In genomic region chr9:76707510-76707909, GRCh38 we compare ENCODE assay signal across 22 cellular contexts.
DNase-seq lines count a peak whose midpoint lies in the region; ATAC-seq lines count a peak whose summit lies in the region.
"Had no signal": no experiment of that assay in that cellular context is flagged by ENCODE, and none has a peak within 500 bp of the region (broad histone marks: within the 10 kb centered on the region; RNA-seq: fewer than 3 reads in every experiment).

No MANE protein-coding gene starts in this region.

- H4K20me1 ChIP-seq in BLaER1 = no peaks in the 10 kb centered on the region

- H3K4me3 ChIP-seq in BLaER1 = no peak overlapping the region
- H3K4me3 ChIP-seq: breast epithelium, dorsolateral prefrontal cortex, gastroesophageal sphincter, mucosa of descending colon, vagina had no signal

- ATAC-seq in GM18520 (IDR thresholded peaks at IDR 0.05; ENCODE audit: unreplicated experiment) = peak; percentile 49
- ATAC-seq in HG02571 (IDR thresholded peaks at IDR 0.05; ENCODE audit: unreplicated experiment) = peak; percentile 68
- peak; percentile 61 for ATAC-seq in HG03378 (IDR thresholded peaks at IDR 0.05; ENCODE audit: unreplicated experiment)
- ATAC-seq in GM19324 (IDR thresholded peaks at IDR 0.05; ENCODE audit: low FRiP score, unreplicated experiment) = no peak
- ATAC-seq in HG03159 (IDR thresholded peaks at IDR 0.05; ENCODE audit: unreplicated experiment) = no peak
- ATAC-seq: CD8-positive, alpha-beta T cell; gastroesophageal sphincter; left lobe of liver; mucosa of descending colon had no signal

- H3K4me2 ChIP-seq in BLaER1 = peak overlapping the region; percentile 46

- H3K27ac ChIP-seq in BLaER1 = no peak overlapping the region
- H3K27ac ChIP-seq: breast epithelium, gastroesophageal sphincter, vagina had no signal

- no peaks in the 10 kb centered on the region for H3K9me3 ChIP-seq in BLaER1
- H3K9me3 ChIP-seq: breast epithelium, gastroesophageal sphincter, mucosa of descending colon, vagina had no signal

- H3K36me3 ChIP-seq in BLaER1 = no peaks in the 10 kb centered on the region
- H3K36me3 ChIP-seq: breast epithelium, vagina had no signal

- no peaks in the 10 kb centered on the region for H3K27me3 ChIP-seq in BLaER1
- H3K27me3 ChIP-seq: gastroesophageal sphincter, vagina had no signal

- no peak for DNase-seq in NCI-H187 treated with DMSO at 0.1 percent for 48 hours (lab: John Stamatoyannopoulos, UW)
- DNase-seq in stimulated activated naive CD4-positive, alpha-beta T cell (lab: John Stamatoyannopoulos, UW) = no peak
- DNase-seq: activated T-cell treated with anti-CD3 and anti-CD28 coated beads, Interleukin-2, amount 50 U/mL, for 72 hours; CD8-positive, alpha-beta T cell; dorsolateral prefrontal cortex; MM.1S; mucosa of descending colon; NCI-H187; NCI-H524; retina; Right ventricle myocardium superior; T-helper 1 cell had no signal

- peaks cover 23% of the 10 kb centered on the region for H3K4me1 ChIP-seq in BLaER1
- H3K4me1 ChIP-seq: breast epithelium, vagina had no signal

- H3K9ac ChIP-seq in BLaER1 = no peak overlapping the region

Comparison
In these comparisons a context has a peak if more than half of its experiments do, and no peak if none do; other contexts are left out.
1. ATAC-seq: peak in GM18520 (single experiment), HG02571 (single experiment) and HG03378 (single experiment); none in GM19324 (single experiment) and HG03159 (single experiment).